In the genomic region with DNA sequence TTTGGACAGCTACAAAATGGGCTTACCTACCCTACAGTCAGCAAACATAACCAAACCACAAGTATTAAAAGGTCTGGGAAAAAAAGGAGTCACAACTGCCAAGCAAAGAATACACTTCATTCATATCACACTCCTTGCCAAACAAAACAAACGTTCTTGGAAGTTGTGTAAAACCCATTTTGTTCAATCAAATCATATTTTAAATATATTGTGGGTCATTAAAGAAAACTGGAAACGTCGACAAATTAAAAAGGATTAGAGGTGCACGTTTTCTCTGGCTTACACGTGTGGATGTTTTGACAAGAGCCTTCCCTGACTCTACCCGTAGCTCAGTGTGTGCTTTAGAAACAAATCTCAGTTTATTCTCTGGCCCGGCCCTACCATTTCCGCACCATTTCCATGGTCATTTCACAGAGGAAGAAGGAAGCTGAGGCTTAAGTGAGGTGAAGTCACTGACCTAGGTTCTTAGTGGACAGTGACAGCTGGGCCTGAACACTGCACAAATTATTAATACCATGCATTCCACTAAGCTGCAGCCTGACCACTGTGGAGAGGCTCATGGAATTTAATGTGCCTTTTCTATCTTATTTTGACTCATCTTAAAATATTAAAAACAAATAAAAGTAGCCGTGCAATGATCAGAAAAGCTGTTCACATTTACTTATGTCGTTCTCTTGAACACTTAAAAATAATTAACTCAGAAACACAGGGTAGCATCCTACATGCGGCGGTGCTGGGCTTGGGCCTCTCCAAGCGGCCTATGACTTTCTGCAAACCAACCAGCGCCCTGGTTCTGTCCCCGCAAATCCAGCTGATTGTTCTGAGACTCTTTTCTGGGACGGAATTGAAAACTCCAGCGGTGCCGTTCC, we compare ENCODE assay signal across 8 cellular contexts. TPM values are rescaled to one million over a fixed set of nuclear protein-coding genes. Genes with fewer than 3 reads are reported as not detected.
DNase-seq lines count a peak whose midpoint lies in the region; ATAC-seq, FAIRE-seq and TF ChIP-seq lines count a peak whose summit lies in the region.

No MANE protein-coding gene starts in this region.

- H3K27me3 ChIP-seq in BLaER1 treated with 17β-estradiol and CSF1 and Interleukin-3, amounts not matched to agents 10 nM and 100 nM = no peaks in the 10 kb centered on the region

- TF ChIP-seq CTCF in astrocyte of the spinal cord (IDR thresholded peaks at IDR 0.05; ENCODE audit: low read depth, low read length) = no peak
- TF ChIP-seq CTCF in kidney (IDR thresholded peaks at IDR 0.05; ENCODE audit: borderline replicate concordance, extremely low read depth, insufficient read depth) = no peak

- peaks cover 12 to 44% (median 37%) of the 10 kb centered on the region in 10 experiments for H3K4me1 ChIP-seq in BLaER1 treated with 17β-estradiol and CSF1 and Interleukin-3, amounts not matched to agents 10 nM and 100 nM
- H3K4me1 ChIP-seq in kidney (ENCODE audit: control insufficient read depth in 1 of 2, insufficient read depth in 1 of 2, low read depth in 1 of 2, low read length in 2 of 2) = peaks cover 4 to 7% of the 10 kb centered on the region in 2 donors

- FAIRE-seq in kidney (lab: Jason Lieb, UNC) = no peak

- H3K27ac ChIP-seq in BLaER1 treated with 17β-estradiol and CSF1 and Interleukin-3, amounts not matched to agents 10 nM and 100 nM = peak overlapping the region; percentile 54 to 84 (median 79); a peak in 21 of 22 replicates
- peak overlapping the region; percentile 49 to 78 for H3K27ac ChIP-seq in kidney (ENCODE audit: low read depth in 2 of 2, low read length in 2 of 2)

- peak overlapping the region; percentile 66 to 80 (median 77) for H3K4me3 ChIP-seq in BLaER1 treated with 17β-estradiol and CSF1 and Interleukin-3, amounts not matched to agents 10 nM and 100 nM
- H3K4me3 ChIP-seq in astrocyte of the spinal cord (ENCODE audit: low read depth, low read length) (peak overlapping the region; percentile 55), kidney (ENCODE audit: low read length in 2 of 2) (peak overlapping the region; percentile 67 to 74)

- in situ Hi-C loops in astrocyte of the spinal cord (cut with HindIII; ENCODE audit: low sequenced_read_pairs) = no loop called here

- no peaks in the 10 kb centered on the region for H4K20me1 ChIP-seq in BLaER1 treated with 17β-estradiol and CSF1 and Interleukin-3, amounts not matched to agents 10 nM and 100 nM

- DNase-seq in HuH-7 (ENCODE audit: low spot score) (peak; percentile 24), astrocyte of the spinal cord (ENCODE audit: low read depth, low spot score) (peak; percentile 77), kidney (no peak), SIG-M5 (lab: John Stamatoyannopoulos, UW) (no peak), SK-N-DZ (ENCODE audit: low spot score) (no peak), SKM-1 treated with dmso at 0.1 percent for 144 hours (lab: John Stamatoyannopoulos, UW; ENCODE audit: unreplicated experiment) (no peak)
- no peak for DNase-seq in stimulated activated naive CD8-positive, alpha-beta T cell treated with anti-CD3 and anti-CD28 coated beads, Interleukin-15, Interleukin-2, amounts not matched to agents 100 U/mL and 50 U/mL, for 24 hours

- intact Hi-C loops in kidney (cut with DNase I) = no loop called here

- H3K4me2 ChIP-seq in BLaER1 treated with 17β-estradiol and CSF1 and Interleukin-3, amounts not matched to agents 10 nM and 100 nM = peak overlapping the region; percentile 81 to 99 (median 91)

- H3K36me3 ChIP-seq in BLaER1 treated with 17β-estradiol and CSF1 and Interleukin-3, amounts not matched to agents 10 nM and 100 nM = no peaks in the 10 kb centered on the region
- H3K36me3 ChIP-seq in kidney (ENCODE audit: control insufficient read depth in 1 of 2, insufficient read depth in 2 of 2, low read length in 2 of 2) = no peaks in the 10 kb centered on the region

- ATAC-seq in stimulated activated naive CD8-positive, alpha-beta T cell treated with anti-CD3 and anti-CD28 coated beads, Interleukin-15, Interleukin-2, amounts not matched to agents 100 U/mL and 50 U/mL, for 24 hours = peak; percentile 8

- H3K9ac ChIP-seq in BLaER1 treated with 17β-estradiol and CSF1 and Interleukin-3, amounts not matched to agents 10 nM and 100 nM = peak overlapping the region; percentile 76 to 87 (median 84)
- peak overlapping the region; percentile 65 to 68 for H3K9ac ChIP-seq in kidney (ENCODE audit: low read length in 2 of 2)

- H3K9me3 ChIP-seq in BLaER1 treated with 17β-estradiol and CSF1 and Interleukin-3, amounts not matched to agents 10 nM and 100 nM (replicated peaks in 1 of 11) = no peaks in the 10 kb centered on the region
- no peaks in the 10 kb centered on the region for H3K9me3 ChIP-seq in kidney (ENCODE audit: control insufficient read depth in 1 of 2, low read length in 2 of 2)

RNA-seq across cellular contexts. Expression of a gene that starts 1.0 kb away (rescaled TPM):
- 27.4 TPM for total RNA-seq in kidney
- polyA plus RNA-seq in kidney (ENCODE audit: insufficient read depth, low read depth, low replicate concordance) = 17.0 TPM
- polyA plus RNA-seq in SK-N-DZ (2014; cell fraction: cytosol; rRNA removed) = 2.6 and 4.5 TPM in 2 replicates
- 1.3 and 3.3 TPM in 2 replicates for polyA plus RNA-seq in SK-N-DZ (2014; cell fraction: nucleus; rRNA removed)

RNA-seq across cellular contexts. Expression of a gene that starts 38.2 kb away (rescaled TPM):
- total RNA-seq in kidney = not detected
- 13.5 TPM for polyA plus RNA-seq in kidney (ENCODE audit: insufficient read depth, low read depth, low replicate concordance)
- polyA plus RNA-seq in SK-N-DZ (2014; cell fraction: cytosol; rRNA removed) = not detected in 2 replicates
- not detected in 2 replicates for polyA plus RNA-seq in SK-N-DZ (2014; cell fraction: nucleus; rRNA removed)

Comparison
In these comparisons a context has a peak if more than half of its experiments do, and no peak if none do; other contexts are left out.
1. DNase-seq: peak in HuH-7 (single experiment) and astrocyte of the spinal cord (single experiment); none in kidney (single experiment), stimulated activated naive CD8-positive, alpha-beta T cell treated with anti-CD3 and anti-CD28 coated beads, Interleukin-15, Interleukin-2, amounts not matched to agents 100 U/mL and 50 U/mL, for 24 hours (single experiment), SIG-M5 (single experiment), SK-N-DZ (single experiment) and SKM-1 treated with dmso at 0.1 percent for 144 hours (single experiment).
2. Peak in every context shown above with its lines, with median percentiles within 50 percentile points of each other: H3K4me3 ChIP-seq.